1 cellular context compared by ENCODE assay signal in the genomic region with DNA sequence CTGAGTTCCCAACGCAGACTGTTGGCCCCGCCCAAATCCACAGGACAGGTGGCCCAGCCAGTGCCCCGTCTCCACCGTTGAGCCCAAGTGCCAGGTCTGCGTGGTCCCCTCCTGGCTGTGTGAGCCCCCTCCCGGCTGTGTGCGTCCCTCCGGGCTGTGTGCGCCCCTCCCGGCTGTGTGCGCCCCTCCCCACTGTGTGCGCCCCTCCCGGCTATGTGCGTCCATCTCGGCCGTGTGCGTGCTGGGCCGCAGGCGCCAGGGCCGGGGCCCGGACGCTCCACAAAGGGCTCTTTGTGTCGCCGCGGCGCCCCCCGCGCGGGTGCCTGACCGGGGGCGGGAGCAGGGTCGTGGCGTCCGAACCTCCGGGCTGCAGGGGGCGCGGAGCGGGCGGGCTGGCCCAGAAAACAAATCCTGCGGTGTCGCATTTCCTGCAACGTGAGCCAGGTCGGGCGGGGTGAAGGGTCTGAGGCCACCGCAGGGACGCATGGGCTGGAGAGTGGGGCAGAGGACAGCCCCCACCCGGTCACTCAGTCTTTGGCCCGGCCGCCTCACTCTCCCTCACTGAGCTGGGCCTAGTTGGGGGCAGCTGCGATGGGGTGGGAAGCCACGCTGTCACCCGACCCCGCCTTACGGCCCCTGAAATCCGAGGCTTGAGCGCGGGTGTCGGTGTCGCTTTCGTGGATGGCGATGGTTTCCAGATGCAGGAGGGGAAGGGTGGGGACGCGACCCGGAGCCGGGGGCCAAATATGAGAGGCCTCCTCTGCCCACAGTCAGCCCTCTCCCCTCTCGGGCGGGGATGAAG.
TF ChIP-seq lines count a peak whose summit lies in the region.

No MANE protein-coding gene starts in this region.

TF ChIP-seq in HepG2, 621 proteins besides CTCF, POLR2A, EP300 and RAD21 (continued from another document and continues in another):
- TF ChIP-seq, protein P1, sequence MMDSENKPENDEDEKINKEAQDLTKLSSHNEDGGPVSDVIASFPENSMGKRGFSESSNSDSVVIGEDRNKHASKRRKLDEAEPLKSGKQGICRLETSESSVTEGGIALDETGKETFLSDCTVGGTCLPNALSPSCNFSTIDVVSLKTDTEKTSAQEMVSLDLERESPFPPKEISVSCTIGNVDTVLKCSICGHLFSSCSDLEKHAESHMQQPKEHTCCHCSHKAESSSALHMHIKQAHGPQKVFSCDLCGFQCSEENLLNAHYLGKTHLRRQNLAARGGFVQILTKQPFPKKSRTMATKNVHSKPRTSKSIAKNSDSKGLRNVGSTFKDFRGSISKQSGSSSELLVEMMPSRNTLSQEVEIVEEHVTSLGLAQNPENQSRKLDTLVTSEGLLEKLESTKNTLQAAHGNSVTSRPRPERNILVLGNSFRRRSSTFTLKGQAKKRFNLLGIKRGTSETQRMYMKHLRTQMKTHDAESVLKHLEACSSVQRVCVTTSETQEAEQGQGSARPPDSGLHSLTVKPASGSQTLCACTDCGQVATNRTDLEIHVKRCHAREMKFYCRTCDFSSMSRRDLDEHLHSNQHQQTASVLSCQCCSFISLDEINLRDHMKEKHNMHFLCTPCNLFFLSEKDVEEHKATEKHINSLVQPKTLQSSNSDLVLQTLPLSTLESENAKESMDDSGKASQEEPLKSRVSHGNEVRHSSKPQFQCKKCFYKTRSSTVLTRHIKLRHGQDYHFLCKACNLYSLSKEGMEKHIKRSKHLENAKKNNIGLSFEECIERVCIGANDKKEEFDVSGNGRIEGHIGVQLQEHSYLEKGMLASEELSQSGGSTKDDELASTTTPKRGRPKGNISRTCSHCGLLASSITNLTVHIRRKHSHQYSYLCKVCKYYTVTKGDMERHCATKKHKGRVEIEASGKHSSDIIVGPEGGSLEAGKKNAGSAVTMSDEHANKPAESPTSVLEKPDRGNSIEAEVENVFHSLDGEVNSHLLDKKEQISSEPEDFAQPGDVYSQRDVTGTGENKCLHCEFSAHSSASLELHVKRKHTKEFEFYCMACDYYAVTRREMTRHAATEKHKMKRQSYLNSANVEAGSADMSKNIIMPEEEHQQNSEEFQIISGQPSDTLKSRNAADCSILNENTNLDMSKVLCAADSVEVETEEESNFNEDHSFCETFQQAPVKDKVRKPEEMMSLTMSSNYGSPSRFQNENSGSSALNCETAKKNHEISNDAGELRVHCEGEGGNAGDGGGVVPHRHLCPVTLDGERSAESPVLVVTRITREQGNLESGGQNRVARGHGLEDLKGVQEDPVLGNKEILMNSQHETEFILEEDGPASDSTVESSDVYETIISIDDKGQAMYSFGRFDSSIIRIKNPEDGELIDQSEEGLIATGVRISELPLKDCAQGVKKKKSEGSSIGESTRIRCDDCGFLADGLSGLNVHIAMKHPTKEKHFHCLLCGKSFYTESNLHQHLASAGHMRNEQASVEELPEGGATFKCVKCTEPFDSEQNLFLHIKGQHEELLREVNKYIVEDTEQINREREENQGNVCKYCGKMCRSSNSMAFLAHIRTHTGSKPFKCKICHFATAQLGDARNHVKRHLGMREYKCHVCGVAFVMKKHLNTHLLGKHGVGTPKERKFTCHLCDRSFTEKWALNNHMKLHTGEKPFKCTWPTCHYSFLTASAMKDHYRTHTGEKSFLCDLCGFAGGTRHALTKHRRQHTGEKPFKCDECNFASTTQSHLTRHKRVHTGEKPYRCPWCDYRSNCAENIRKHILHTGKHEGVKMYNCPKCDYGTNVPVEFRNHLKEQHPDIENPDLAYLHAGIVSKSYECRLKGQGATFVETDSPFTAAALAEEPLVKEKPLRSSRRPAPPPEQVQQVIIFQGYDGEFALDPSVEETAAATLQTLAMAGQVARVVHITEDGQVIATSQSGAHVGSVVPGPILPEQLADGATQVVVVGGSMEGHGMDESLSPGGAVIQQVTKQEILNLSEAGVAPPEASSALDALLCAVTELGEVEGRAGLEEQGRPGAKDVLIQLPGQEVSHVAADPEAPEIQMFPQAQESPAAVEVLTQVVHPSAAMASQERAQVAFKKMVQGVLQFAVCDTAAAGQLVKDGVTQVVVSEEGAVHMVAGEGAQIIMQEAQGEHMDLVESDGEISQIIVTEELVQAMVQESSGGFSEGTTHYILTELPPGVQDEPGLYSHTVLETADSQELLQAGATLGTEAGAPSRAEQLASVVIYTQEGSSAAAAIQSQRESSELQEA (CRISPR knock-in tag; IDR thresholded peaks at IDR 0.05; ENCODE audit: not compliant biosample characterization): no peak
- TF ChIP-seq, protein P2, sequence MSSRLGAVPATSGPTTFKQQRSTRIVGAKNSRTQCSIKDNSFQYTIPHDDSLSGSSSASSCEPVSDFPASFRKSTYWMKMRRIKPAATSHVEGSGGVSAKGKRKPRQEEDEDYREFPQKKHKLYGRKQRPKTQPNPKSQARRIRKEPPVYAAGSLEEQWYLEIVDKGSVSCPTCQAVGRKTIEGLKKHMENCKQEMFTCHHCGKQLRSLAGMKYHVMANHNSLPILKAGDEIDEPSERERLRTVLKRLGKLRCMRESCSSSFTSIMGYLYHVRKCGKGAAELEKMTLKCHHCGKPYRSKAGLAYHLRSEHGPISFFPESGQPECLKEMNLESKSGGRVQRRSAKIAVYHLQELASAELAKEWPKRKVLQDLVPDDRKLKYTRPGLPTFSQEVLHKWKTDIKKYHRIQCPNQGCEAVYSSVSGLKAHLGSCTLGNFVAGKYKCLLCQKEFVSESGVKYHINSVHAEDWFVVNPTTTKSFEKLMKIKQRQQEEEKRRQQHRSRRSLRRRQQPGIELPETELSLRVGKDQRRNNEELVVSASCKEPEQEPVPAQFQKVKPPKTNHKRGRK (CRISPR knock-in tag; IDR thresholded peaks at IDR 0.05): no peak
- TF ChIP-seq GLI4 (CRISPR knock-in tag; IDR thresholded peaks at IDR 0.05; ENCODE audit: borderline replicate concordance): peak; percentile 87; the same call in 1 of the 2 replicates
- TF ChIP-seq BRD4 (CRISPR knock-in tag; IDR thresholded peaks at IDR 0.05): peak; percentile 23
- peak; percentile 40 for TF ChIP-seq PHF5A (CRISPR knock-in tag; IDR thresholded peaks at IDR 0.05; ENCODE audit: low read depth, unreplicated experiment)
- TF ChIP-seq PITX1 (CRISPR knock-in tag; IDR thresholded peaks at IDR 0.05): peak; percentile 80
- TF ChIP-seq, protein P3, sequence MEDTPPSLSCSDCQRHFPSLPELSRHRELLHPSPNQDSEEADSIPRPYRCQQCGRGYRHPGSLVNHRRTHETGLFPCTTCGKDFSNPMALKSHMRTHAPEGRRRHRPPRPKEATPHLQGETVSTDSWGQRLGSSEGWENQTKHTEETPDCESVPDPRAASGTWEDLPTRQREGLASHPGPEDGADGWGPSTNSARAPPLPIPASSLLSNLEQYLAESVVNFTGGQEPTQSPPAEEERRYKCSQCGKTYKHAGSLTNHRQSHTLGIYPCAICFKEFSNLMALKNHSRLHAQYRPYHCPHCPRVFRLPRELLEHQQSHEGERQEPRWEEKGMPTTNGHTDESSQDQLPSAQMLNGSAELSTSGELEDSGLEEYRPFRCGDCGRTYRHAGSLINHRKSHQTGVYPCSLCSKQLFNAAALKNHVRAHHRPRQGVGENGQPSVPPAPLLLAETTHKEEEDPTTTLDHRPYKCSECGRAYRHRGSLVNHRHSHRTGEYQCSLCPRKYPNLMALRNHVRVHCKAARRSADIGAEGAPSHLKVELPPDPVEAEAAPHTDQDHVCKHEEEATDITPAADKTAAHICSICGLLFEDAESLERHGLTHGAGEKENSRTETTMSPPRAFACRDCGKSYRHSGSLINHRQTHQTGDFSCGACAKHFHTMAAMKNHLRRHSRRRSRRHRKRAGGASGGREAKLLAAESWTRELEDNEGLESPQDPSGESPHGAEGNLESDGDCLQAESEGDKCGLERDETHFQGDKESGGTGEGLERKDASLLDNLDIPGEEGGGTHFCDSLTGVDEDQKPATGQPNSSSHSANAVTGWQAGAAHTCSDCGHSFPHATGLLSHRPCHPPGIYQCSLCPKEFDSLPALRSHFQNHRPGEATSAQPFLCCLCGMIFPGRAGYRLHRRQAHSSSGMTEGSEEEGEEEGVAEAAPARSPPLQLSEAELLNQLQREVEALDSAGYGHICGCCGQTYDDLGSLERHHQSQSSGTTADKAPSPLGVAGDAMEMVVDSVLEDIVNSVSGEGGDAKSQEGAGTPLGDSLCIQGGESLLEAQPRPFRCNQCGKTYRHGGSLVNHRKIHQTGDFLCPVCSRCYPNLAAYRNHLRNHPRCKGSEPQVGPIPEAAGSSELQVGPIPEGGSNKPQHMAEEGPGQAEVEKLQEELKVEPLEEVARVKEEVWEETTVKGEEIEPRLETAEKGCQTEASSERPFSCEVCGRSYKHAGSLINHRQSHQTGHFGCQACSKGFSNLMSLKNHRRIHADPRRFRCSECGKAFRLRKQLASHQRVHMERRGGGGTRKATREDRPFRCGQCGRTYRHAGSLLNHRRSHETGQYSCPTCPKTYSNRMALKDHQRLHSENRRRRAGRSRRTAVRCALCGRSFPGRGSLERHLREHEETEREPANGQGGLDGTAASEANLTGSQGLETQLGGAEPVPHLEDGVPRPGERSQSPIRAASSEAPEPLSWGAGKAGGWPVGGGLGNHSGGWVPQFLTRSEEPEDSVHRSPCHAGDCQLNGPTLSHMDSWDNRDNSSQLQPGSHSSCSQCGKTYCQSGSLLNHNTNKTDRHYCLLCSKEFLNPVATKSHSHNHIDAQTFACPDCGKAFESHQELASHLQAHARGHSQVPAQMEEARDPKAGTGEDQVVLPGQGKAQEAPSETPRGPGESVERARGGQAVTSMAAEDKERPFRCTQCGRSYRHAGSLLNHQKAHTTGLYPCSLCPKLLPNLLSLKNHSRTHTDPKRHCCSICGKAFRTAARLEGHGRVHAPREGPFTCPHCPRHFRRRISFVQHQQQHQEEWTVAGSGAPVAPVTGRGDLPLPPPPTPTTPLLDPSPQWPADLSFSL (CRISPR knock-in tag; IDR thresholded peaks at IDR 0.05): peak; percentile 74
- no peak for TF ChIP-seq MAFF (IDR thresholded peaks at IDR 0.05; ENCODE audit: low read depth, low read length)
- TF ChIP-seq ZNF550 (CRISPR knock-in tag; IDR thresholded peaks at IDR 0.05; ENCODE audit: borderline replicate concordance): peak; percentile 70; the same call in 1 of the 2 replicates
- TF ChIP-seq XBP1 (CRISPR knock-in tag; IDR thresholded peaks at IDR 0.05): no peak
- no peak for TF ChIP-seq RFX5 (IDR thresholded peaks at IDR 0.05; ENCODE audit: low read depth, low read length)
- TF ChIP-seq, protein P4, sequence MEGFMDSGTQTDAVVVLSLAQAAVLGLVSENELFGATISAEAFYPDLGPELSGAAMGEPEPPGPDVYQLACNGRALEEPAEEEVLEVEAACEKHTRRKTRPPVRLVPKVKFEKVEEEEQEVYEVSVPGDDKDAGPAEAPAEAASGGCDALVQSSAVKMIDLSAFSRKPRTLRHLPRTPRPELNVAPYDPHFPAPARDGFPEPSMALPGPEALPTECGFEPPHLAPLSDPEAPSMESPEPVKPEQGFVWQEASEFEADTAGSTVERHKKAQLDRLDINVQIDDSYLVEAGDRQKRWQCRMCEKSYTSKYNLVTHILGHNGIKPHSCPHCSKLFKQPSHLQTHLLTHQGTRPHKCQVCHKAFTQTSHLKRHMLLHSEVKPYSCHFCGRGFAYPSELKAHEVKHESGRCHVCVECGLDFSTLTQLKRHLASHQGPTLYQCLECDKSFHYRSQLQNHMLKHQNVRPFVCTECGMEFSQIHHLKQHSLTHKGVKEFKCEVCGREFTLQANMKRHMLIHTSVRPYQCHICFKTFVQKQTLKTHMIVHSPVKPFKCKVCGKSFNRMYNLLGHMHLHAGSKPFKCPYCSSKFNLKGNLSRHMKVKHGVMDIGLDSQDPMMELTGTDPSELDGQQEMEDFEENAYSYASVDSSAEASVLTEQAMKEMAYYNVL (CRISPR knock-in tag; IDR thresholded peaks at IDR 0.05; ENCODE audit: borderline replicate concordance): 0 out of 2 replicates have a peak, but pooled peaks have one; percentile 40
- peak; percentile 71 for TF ChIP-seq BCL6 (CRISPR knock-in tag; IDR thresholded peaks at IDR 0.05)
- peak; percentile 47 for TF ChIP-seq FOXA3 (CRISPR knock-in tag; IDR thresholded peaks at IDR 0.05)
- no peak; the same call in 1 of the 2 replicates for TF ChIP-seq ZMYM3 (CRISPR knock-in tag; IDR thresholded peaks at IDR 0.05)
- no peak; the same call in 1 of the 2 replicates for TF ChIP-seq ZNF660 (CRISPR knock-in tag; IDR thresholded peaks at IDR 0.05; ENCODE audit: borderline replicate concordance, low read depth)
- TF ChIP-seq HOXA5 (CRISPR knock-in tag; IDR thresholded peaks at IDR 0.05): no peak; the same call in none of the 2 replicates
- TF ChIP-seq LCORL (IDR thresholded peaks at IDR 0.05): no peak
- TF ChIP-seq LCORL (CRISPR knock-in tag; IDR thresholded peaks at IDR 0.05): peak; percentile 83
- TF ChIP-seq ZNF644 (CRISPR knock-in tag; IDR thresholded peaks at IDR 0.05; ENCODE audit: low read depth): no peak
- peak; percentile 9; the same call in 1 of the 2 replicates for TF ChIP-seq ZNF777 (CRISPR knock-in tag; IDR thresholded peaks at IDR 0.05)
- TF ChIP-seq NCOA1 (CRISPR knock-in tag; IDR thresholded peaks at IDR 0.05): no peak
- TF ChIP-seq, protein P5, sequence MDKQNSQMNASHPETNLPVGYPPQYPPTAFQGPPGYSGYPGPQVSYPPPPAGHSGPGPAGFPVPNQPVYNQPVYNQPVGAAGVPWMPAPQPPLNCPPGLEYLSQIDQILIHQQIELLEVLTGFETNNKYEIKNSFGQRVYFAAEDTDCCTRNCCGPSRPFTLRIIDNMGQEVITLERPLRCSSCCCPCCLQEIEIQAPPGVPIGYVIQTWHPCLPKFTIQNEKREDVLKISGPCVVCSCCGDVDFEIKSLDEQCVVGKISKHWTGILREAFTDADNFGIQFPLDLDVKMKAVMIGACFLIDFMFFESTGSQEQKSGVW (CRISPR knock-in tag; IDR thresholded peaks at IDR 0.05; ENCODE audit: borderline replicate concordance): 0 out of 2 replicates have a peak, but pooled peaks have one; percentile 25
- TF ChIP-seq, protein P6, sequence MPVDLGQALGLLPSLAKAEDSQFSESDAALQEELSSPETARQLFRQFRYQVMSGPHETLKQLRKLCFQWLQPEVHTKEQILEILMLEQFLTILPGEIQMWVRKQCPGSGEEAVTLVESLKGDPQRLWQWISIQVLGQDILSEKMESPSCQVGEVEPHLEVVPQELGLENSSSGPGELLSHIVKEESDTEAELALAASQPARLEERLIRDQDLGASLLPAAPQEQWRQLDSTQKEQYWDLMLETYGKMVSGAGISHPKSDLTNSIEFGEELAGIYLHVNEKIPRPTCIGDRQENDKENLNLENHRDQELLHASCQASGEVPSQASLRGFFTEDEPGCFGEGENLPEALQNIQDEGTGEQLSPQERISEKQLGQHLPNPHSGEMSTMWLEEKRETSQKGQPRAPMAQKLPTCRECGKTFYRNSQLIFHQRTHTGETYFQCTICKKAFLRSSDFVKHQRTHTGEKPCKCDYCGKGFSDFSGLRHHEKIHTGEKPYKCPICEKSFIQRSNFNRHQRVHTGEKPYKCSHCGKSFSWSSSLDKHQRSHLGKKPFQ (CRISPR knock-in tag; IDR thresholded peaks at IDR 0.05; ENCODE audit: insufficient replicate concordance): no peak
- TF ChIP-seq, protein P7, sequence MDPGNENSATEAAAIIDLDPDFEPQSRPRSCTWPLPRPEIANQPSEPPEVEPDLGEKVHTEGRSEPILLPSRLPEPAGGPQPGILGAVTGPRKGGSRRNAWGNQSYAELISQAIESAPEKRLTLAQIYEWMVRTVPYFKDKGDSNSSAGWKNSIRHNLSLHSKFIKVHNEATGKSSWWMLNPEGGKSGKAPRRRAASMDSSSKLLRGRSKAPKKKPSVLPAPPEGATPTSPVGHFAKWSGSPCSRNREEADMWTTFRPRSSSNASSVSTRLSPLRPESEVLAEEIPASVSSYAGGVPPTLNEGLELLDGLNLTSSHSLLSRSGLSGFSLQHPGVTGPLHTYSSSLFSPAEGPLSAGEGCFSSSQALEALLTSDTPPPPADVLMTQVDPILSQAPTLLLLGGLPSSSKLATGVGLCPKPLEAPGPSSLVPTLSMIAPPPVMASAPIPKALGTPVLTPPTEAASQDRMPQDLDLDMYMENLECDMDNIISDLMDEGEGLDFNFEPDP (CRISPR knock-in tag; conservative IDR thresholded peaks at IDR 0.05): 0 out of 2 replicates have a peak, but pooled peaks have one; percentile 72
- TF ChIP-seq TCF12 (IDR thresholded peaks at IDR 0.05): no peak
- TF ChIP-seq TCF12 (CRISPR knock-in tag; IDR thresholded peaks at IDR 0.05): peak; percentile 94
